ENCODE assay signal across 25 cellular contexts in genomic region chr7:151302531-151302930, GRCh38.
"Had no signal": no experiment of that assay in that cellular context is flagged by ENCODE, and none has a peak within 500 bp of the region (broad histone marks: within the 10 kb centered on the region; RNA-seq: fewer than 3 reads in every experiment).

No MANE protein-coding gene starts in this region.

- H3K36me3 Mint-ChIP-seq: activated naive CD4-positive, alpha-beta T cell treated with anti-CD3 and anti-CD28 coated beads, Interleukin-2, amount 50 U/mL, for 72 hours; brain had no signal

- H3K9me3 Mint-ChIP-seq: activated T-cell treated with anti-CD3 and anti-CD28 coated beads, Interleukin-2, amount 50 U/mL, for 24 hours; activated T-helper 2 cell treated with anti-CD3 and anti-CD28 coated beads, Interferon-gamma antibody, Interleukin-2, Interleukin-4, amounts not matched to agents 10 μg/mL and 5 μg/mL and 100 μg/mL, durations not matched to agents 14 hours and 24 hours and 36 hours had no signal

- DNase-seq: activated CD4-positive, alpha-beta memory T cell treated with anti-CD3 and anti-CD28 coated beads, Interleukin-2, amount 10 ng/mL, durations not matched to agents 7 days and 5 days; activated CD4-positive, alpha-beta T cell treated with anti-CD3 and anti-CD28 coated beads for 1 hour; activated CD4-positive, alpha-beta T cell treated with anti-CD3 and anti-CD28 coated beads for 48 hours; activated CD4-positive, CD25-positive, alpha-beta regulatory T cell; activated gamma-delta T cell; activated naive CD4-positive, alpha-beta T cell treated with Interleukin-2 at 50 U/mL for 16 hours; activated T-cell treated with anti-CD3 and anti-CD28 coated beads, Interleukin-2, amount 50 U/mL, for 24 hours; central memory CD4-positive, alpha-beta T cell; NCI-H187; NCI-H2029 treated with DMSO at 0.1 percent for 48 hours; NCI-H2107; NCI-H2171; NCI-H510A; NK-92 treated with Interleukin-12 subunit alpha and Interleukin-12 subunit beta, amount 100 ng/mL, for 24 hours; Peyer's patch; RPMI8226; SHP77 treated with DMSO at 0.1 percent for 48 hours; T-helper 1 cell; T-helper 2 cell; T-helper 9 cell; WERI-Rb-1 had no signal

- H3K4me3 Mint-ChIP-seq: activated CD4-positive, alpha-beta memory T cell treated with anti-CD3 and anti-CD28 coated beads, Interleukin-2, amount 10 ng/mL, durations not matched to agents 7 days and 5 days; activated T-cell treated with anti-CD3 and anti-CD28 coated beads, Interleukin-2, amount 50 U/mL, for 24 hours had no signal

- H3K27ac ChIP-seq: adrenal gland, Peyer's patch, WERI-Rb-1 had no signal

- H3K9me3 ChIP-seq: adrenal gland, Peyer's patch had no signal

- H3K27ac Mint-ChIP-seq: activated CD4-positive, alpha-beta memory T cell treated with anti-CD3 and anti-CD28 coated beads, Interleukin-2, amount 10 ng/mL, durations not matched to agents 7 days and 5 days; activated naive CD4-positive, alpha-beta T cell treated with anti-CD3 and anti-CD28 coated beads, Interleukin-2, amount 50 U/mL, for 72 hours; activated T-cell treated with anti-CD3 and anti-CD28 coated beads, Interleukin-2, amount 50 U/mL, for 24 hours; activated T-helper 2 cell treated with anti-CD3 and anti-CD28 coated beads, Interferon-gamma antibody, Interleukin-2, Interleukin-4, amounts not matched to agents 10 μg/mL and 5 μg/mL and 100 μg/mL, durations not matched to agents 14 hours and 24 hours and 36 hours; brain had no signal

- H3K36me3 ChIP-seq: adrenal gland, Peyer's patch, WERI-Rb-1 had no signal
